Comparison of ENCODE assay signal across 8 cellular contexts in genomic region chr16:87465306-87465705, GRCh38. TPM values are rescaled to one million over a fixed set of nuclear protein-coding genes. Genes with fewer than 3 reads are reported as not detected.
DNase-seq lines count a peak whose midpoint lies in the region; ATAC-seq and TF ChIP-seq lines count a peak whose summit lies in the region.

No MANE protein-coding gene starts in this region.

- peak overlapping the region; percentile 39 for H3K4me2 ChIP-seq in mammary epithelial cell (ENCODE audit: insufficient read depth, low read depth, low read length)

- no peaks in the 10 kb centered on the region for H4K20me1 ChIP-seq in mammary epithelial cell (ENCODE audit: insufficient read depth, low read length)

- dilution Hi-C loops in mammary epithelial cell (cut with HindIII; ENCODE audit: low sequenced_read_pairs): no loop called here

- peaks cover 45% of the 10 kb centered on the region for H3K79me2 ChIP-seq in mammary epithelial cell (ENCODE audit: insufficient read depth, low read length)

- CTCF ChIA-PET in mammary epithelial cell (lab: Charles Lee; ENCODE audit: low non-redundant PET): no interaction called here

- H2AFZ ChIP-seq in mammary epithelial cell (ENCODE audit: low read depth, low read length): no peak overlapping the region

- H3K4me3 ChIP-seq in mammary epithelial cell (replicated peaks in 1 of 3; ENCODE audit: insufficient read depth in 1 of 3, low read depth in 2 of 3, low read length in 3 of 3) (no peak overlapping the region), subcutaneous abdominal adipose tissue (ENCODE audit: low read depth in 1 of 5, low read length in 5 of 5) (peak overlapping the region in 3 of 5 donors; percentile 23 to 60 (median 49))

- peaks cover 24% of the 10 kb centered on the region for H3K4me1 ChIP-seq in mammary epithelial cell (ENCODE audit: insufficient read depth, low read length)
- peaks cover 17 to 74% (median 61%) of the 10 kb centered on the region in 5 donors for H3K4me1 ChIP-seq in subcutaneous abdominal adipose tissue (ENCODE audit: control insufficient read depth in 5 of 5, insufficient read depth in 5 of 5, low read length in 5 of 5)

- ATAC-seq in GM21723 (IDR thresholded peaks at IDR 0.05; ENCODE audit: unreplicated experiment): no peak

- in situ Hi-C loops in Caki2 (cut with HindIII; ENCODE audit: low pct_unique_long_range_greater_than_20kb, low sequenced_read_pairs) (no loop called here), mammary epithelial cell (cut with MboI; ENCODE audit: low sequenced_read_pairs in 2 of 2) (no loop called here)

- H3K9me3 ChIP-seq in mammary epithelial cell (replicated peaks; ENCODE audit: insufficient read depth, low read length): no peaks in the 10 kb centered on the region
- H3K9me3 ChIP-seq in subcutaneous abdominal adipose tissue (ENCODE audit: control insufficient read depth in 5 of 5, low read length in 5 of 5): no peaks in the 10 kb centered on the region

- H3K27me3 ChIP-seq in mammary epithelial cell (ENCODE audit: insufficient read depth, low read length) (no peaks in the 10 kb centered on the region), subcutaneous abdominal adipose tissue (ENCODE audit: control insufficient read depth in 5 of 5, insufficient read depth in 4 of 5, low read length in 5 of 5) (no peaks in the 10 kb centered on the region)

- DNase-seq in Caki2 (ENCODE audit: low read depth) (peak; percentile 44), NCI-H526 treated with DMSO at 0.1 percent for 48 hours (lab: John Stamatoyannopoulos, UW) (peak; percentile 1), mammary epithelial cell (peak; percentile 84), left kidney (ENCODE audit: low read depth, low spot score) (peak; percentile 77), NCI-H446 treated with DMSO at 0.1 percent for 48 hours (lab: John Stamatoyannopoulos, UW) (no peak), iPS-NIHi7 (ENCODE audit: extremely low spot score) (no peak)

- BruUV-seq in mammary epithelial cell (replicated peaks; lab: Mats Ljungman, UMichigan): no TSS peak

- TF ChIP-seq CTCF in mammary epithelial cell (conservative IDR thresholded peaks at IDR 0.05 in 1 of 2, IDR thresholded peaks at IDR 0.05 in 1 of 2; ENCODE audit: extremely low read depth in 1 of 2, insufficient read depth in 1 of 2, low read depth in 1 of 2, low read length in 2 of 2): no peak

- H3K36me3 ChIP-seq in mammary epithelial cell (ENCODE audit: insufficient read depth, low read length): no peaks in the 10 kb centered on the region
- no peaks in the 10 kb centered on the region for H3K36me3 ChIP-seq in subcutaneous abdominal adipose tissue (ENCODE audit: control insufficient read depth in 5 of 5, insufficient read depth in 5 of 5, low read length in 5 of 5)

- intact Hi-C loops in mammary epithelial cell (cut with micrococcal nuclease): loop anchor here (10.0 kb wide), 1 partner anchor 1109 kb away; the partner anchor contains the start of gene ZC3H18

- H3K9ac ChIP-seq in mammary epithelial cell (ENCODE audit: insufficient read depth, low read length) (no peak overlapping the region), subcutaneous abdominal adipose tissue (ENCODE audit: low read length in 5 of 5) (peak overlapping the region; percentile 16 to 83 (median 75))

- H3K27ac ChIP-seq in mammary epithelial cell (ENCODE audit: insufficient read depth, low read depth, low read length): no peak overlapping the region
- H3K27ac ChIP-seq in subcutaneous abdominal adipose tissue (ENCODE audit: low read depth, low read length): peak overlapping the region; percentile 99

- WGBS in mammary epithelial cell (ENCODE audit: low coverage, missing lambda C conversion rate): 4% methylated on average over 8 of the region's 8 CpGs

RNA-seq across cellular contexts. Expression of gene ZCCHC14, which starts 27.5 kb away (rescaled TPM):
- total RNA-seq in Caki2 (2014; rRNA removed; shearing (Covaris generic); ENCODE audit: low replicate concordance): 4.4 and 4.8 TPM in 2 replicates
- total RNA-seq in mammary epithelial cell: 10 to 100 TPM in 1 of 2 donors, 1 to 10 TPM in 1; 7.0 to 15.8 TPM
- 4.7 TPM for polyA plus RNA-seq in mammary epithelial cell
- polyA minus RNA-seq in mammary epithelial cell: 8.1 TPM

Comparison
In these comparisons a context has a peak if more than half of its experiments do, and no peak if none do; other contexts are left out.
1. DNase-seq: peak in Caki2 (single experiment), NCI-H526 treated with DMSO at 0.1 percent for 48 hours (single experiment), mammary epithelial cell (single experiment) and left kidney (single experiment); none in NCI-H446 treated with DMSO at 0.1 percent for 48 hours (single experiment) and iPS-NIHi7 (single experiment).
2. H3K4me3 ChIP-seq: peak in subcutaneous abdominal adipose tissue (3 of 5); none in mammary epithelial cell (0 of 3).